Comparison of ENCODE assay signal across 1 cellular context in genomic region chr6:13874191-13874549, GRCh38.
TF ChIP-seq lines count a peak whose summit lies in the region.

No MANE protein-coding gene starts in this region.

TF ChIP-seq in GM12878, 131 proteins besides CTCF, POLR2A, EP300 and RAD21 (continued from another document):
- TF ChIP-seq SREBF1 (IDR thresholded peaks at IDR 0.05; ENCODE audit: low read length) (no peak), ZNF217 (IDR thresholded peaks at IDR 0.05) (no peak)
